8 cellular contexts compared by ENCODE assay signal in the genomic region with DNA sequence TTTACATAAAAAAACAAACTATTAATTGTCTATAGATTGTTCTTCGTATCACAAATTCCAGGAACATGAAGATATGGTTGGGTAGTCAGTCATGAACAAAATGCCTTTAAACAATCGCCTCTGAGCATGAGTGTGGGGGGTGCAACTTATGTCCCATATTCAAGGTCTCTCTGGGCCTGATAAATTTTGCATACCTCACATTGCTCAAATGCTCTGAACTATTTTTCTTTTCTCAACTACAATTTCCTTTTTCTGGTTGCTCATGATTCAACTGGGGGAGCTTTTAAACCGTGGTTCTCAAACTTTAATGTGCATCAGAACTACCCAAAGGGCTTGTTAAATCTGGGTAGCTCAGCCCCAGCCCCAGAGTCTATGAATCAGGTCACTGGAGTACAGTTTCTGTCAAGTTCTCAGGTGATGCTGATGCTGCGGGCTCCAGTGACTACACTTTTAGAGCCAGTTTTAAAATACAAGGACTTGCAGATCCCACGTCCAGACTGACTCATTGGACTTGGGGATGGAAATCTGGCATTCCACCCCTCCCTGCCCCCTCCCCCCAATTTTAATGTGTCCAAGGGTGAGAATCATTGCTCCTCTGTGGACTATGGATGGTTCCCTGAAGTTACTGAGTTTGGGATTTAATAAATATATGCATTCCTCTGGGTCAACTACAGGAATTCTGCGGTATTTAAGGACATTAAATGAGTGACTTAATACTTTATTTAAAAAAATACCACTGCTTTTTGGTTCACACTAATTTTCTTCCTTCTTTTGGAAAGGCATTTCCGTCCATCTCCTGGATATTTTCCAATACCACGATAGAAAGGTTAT. TPM values are rescaled to one million over a fixed set of nuclear protein-coding genes. Genes with fewer than 3 reads are reported as not detected.
DNase-seq lines count a peak whose midpoint lies in the region; ATAC-seq and TF ChIP-seq lines count a peak whose summit lies in the region.

No MANE protein-coding gene starts in this region.

- H3K27me3 Mint-ChIP-seq in activated naive CD8-positive, alpha-beta T cell treated with anti-CD3 and anti-CD28 coated beads for 36 hours = no peaks in the 10 kb centered on the region
- H3K27me3 Mint-ChIP-seq in immature natural killer cell (ENCODE audit: low read depth in 3 of 3) = peaks cover 3 to 10% (median 4%) of the 10 kb centered on the region in 3 donors

- CTCF ChIA-PET in SK-N-SH (lab: Yijun Ruan, JAX) = no interaction called here

- H3K4me3 ChIP-seq in SK-N-SH (ENCODE audit: low read depth in 2 of 2, low read length in 1 of 2) = peak overlapping the region; percentile 62 to 63; a peak in 2 of 4 replicates
- H3K4me3 ChIP-seq in subcutaneous abdominal adipose tissue (ENCODE audit: low read depth in 1 of 5, low read length in 5 of 5) = peak overlapping the region; percentile 74 to 87 (median 83)

- POLR2A ChIA-PET in SK-N-SH (lab: Yijun Ruan, JAX) = interaction anchor here (1.4 kb wide), 1 partner anchor 35 kb away, joined by 3 read pairs; no protein-coding TSS in a partner anchor

- no peak for DNase-seq in SK-N-SH
- DNase-seq in activated naive CD8-positive, alpha-beta T cell treated with anti-CD3 and anti-CD28 coated beads for 36 hours = no peak
- no peak for DNase-seq in immature natural killer cell
- DNase-seq in retina = no peak

- no peak overlapping the region for H3K27ac Mint-ChIP-seq in activated naive CD8-positive, alpha-beta T cell treated with anti-CD3 and anti-CD28 coated beads for 36 hours
- peak overlapping the region; percentile 60 to 82 (median 75) for H3K27ac Mint-ChIP-seq in immature natural killer cell

- TF ChIP-seq CTCF in SK-N-SH (IDR thresholded peaks at IDR 0.05) = no peak

- H3K9ac ChIP-seq in SK-N-SH (peak overlapping the region; percentile 82; the same call in 1 of the 2 replicates), subcutaneous abdominal adipose tissue (ENCODE audit: low read length in 5 of 5) (peak overlapping the region; percentile 87 to 98 (median 97))

- H3K36me3 ChIP-seq in SK-N-SH (replicated peaks in 1 of 2; ENCODE audit: control insufficient read depth in 1 of 2, insufficient read depth in 2 of 2, low read length in 1 of 2) (no peaks in the 10 kb centered on the region), subcutaneous abdominal adipose tissue (ENCODE audit: control insufficient read depth in 5 of 5, insufficient read depth in 5 of 5, low read length in 5 of 5) (no peaks in the 10 kb centered on the region)

- no peaks in the 10 kb centered on the region for H3K9me2 ChIP-seq in SK-N-SH

- H2AFZ ChIP-seq in SK-N-SH (ENCODE audit: low read depth) = peak overlapping the region; percentile 89; the same call in 1 of the 2 replicates

- H3K36me3 Mint-ChIP-seq in activated naive CD8-positive, alpha-beta T cell treated with anti-CD3 and anti-CD28 coated beads for 36 hours = peaks cover 17% of the 10 kb centered on the region
- no peaks in the 10 kb centered on the region for H3K36me3 Mint-ChIP-seq in immature natural killer cell

- H3K4me1 Mint-ChIP-seq in activated naive CD8-positive, alpha-beta T cell treated with anti-CD3 and anti-CD28 coated beads for 36 hours = peaks cover 41% of the 10 kb centered on the region
- peaks cover 23 to 30% of the 10 kb centered on the region in 2 donors for H3K4me1 Mint-ChIP-seq in immature natural killer cell

- H3K4me3 Mint-ChIP-seq in activated naive CD8-positive, alpha-beta T cell treated with anti-CD3 and anti-CD28 coated beads for 36 hours = peak overlapping the region; percentile 22
- peak overlapping the region; percentile 69 to 81 (median 70) for H3K4me3 Mint-ChIP-seq in immature natural killer cell

- H3K4me1 ChIP-seq in SK-N-SH (ENCODE audit: control insufficient read depth in 1 of 2, insufficient read depth in 2 of 2, low read depth in 1 of 2, low read length in 1 of 2) (peaks cover 16 to 19% of the 10 kb centered on the region in 2 experiments), subcutaneous abdominal adipose tissue (ENCODE audit: control insufficient read depth in 5 of 5, insufficient read depth in 5 of 5, low read length in 5 of 5) (peaks cover 2 to 47% (median 43%) of the 10 kb centered on the region in 5 donors)

- H3K4me2 ChIP-seq in SK-N-SH = peak overlapping the region; percentile 85

- H3K27me3 ChIP-seq in SK-N-SH (ENCODE audit: insufficient read depth) = no peaks in the 10 kb centered on the region
- H3K27me3 ChIP-seq in subcutaneous abdominal adipose tissue (ENCODE audit: control insufficient read depth in 5 of 5, insufficient read depth in 4 of 5, low read length in 5 of 5) = no peaks in the 10 kb centered on the region

- 0 out of 2 replicates have a peak, but pooled peaks cover 3% of the 10 kb centered on the region for H3K79me2 ChIP-seq in SK-N-SH (ENCODE audit: insufficient read depth)

- TF ChIP-seq RAD21 in SK-N-SH (IDR thresholded peaks at IDR 0.05; ENCODE audit: low read length) = no peak

- WGBS in SK-N-SH (ENCODE audit: low lambda C conversion rate) = 61% methylated on average over 8 of the region's 8 CpGs

- TF ChIP-seq EP300 in SK-N-SH (IDR thresholded peaks at IDR 0.05; ENCODE audit: borderline replicate concordance in 1 of 2, low read depth in 1 of 2, low read length in 1 of 2) = no peak

- H3K9me3 ChIP-seq in SK-N-SH (no peaks in the 10 kb centered on the region), subcutaneous abdominal adipose tissue (ENCODE audit: control insufficient read depth in 5 of 5, low read length in 5 of 5) (no peaks in the 10 kb centered on the region)

- H4K20me1 ChIP-seq in SK-N-SH (ENCODE audit: insufficient read depth) = no peaks in the 10 kb centered on the region

- no peaks in the 10 kb centered on the region for H3F3A ChIP-seq in SK-N-SH (replicated peaks; ENCODE audit: insufficient read depth)

- H3K9me3 Mint-ChIP-seq in activated naive CD8-positive, alpha-beta T cell treated with anti-CD3 and anti-CD28 coated beads for 36 hours = no peaks in the 10 kb centered on the region
- H3K9me3 Mint-ChIP-seq in immature natural killer cell = no peaks in the 10 kb centered on the region

- ATAC-seq in SK-N-SH treated with all-trans-retinoic acid at 6 μM for 48 hours (no peak), GM19035 (IDR thresholded peaks at IDR 0.05; ENCODE audit: unreplicated experiment) (no peak), GM19328 (IDR thresholded peaks at IDR 0.05; ENCODE audit: unreplicated experiment) (no peak)

- H3K27ac ChIP-seq in SK-N-SH (ENCODE audit: low read depth in 2 of 2, low read length in 1 of 2) (peak overlapping the region; percentile 68 to 87), subcutaneous abdominal adipose tissue (ENCODE audit: low read depth, low read length) (peak overlapping the region; percentile 98)

TF ChIP-seq in SK-N-SH, 30 proteins besides CTCF, POLR2A, EP300 and RAD21:
- 0 out of 2 replicates have a peak, but pooled peaks have one; percentile 7 for TF ChIP-seq MEF2A (IDR thresholded peaks at IDR 0.05; ENCODE audit: borderline replicate concordance, low read depth)
- TF ChIP-seq, protein P1, sequence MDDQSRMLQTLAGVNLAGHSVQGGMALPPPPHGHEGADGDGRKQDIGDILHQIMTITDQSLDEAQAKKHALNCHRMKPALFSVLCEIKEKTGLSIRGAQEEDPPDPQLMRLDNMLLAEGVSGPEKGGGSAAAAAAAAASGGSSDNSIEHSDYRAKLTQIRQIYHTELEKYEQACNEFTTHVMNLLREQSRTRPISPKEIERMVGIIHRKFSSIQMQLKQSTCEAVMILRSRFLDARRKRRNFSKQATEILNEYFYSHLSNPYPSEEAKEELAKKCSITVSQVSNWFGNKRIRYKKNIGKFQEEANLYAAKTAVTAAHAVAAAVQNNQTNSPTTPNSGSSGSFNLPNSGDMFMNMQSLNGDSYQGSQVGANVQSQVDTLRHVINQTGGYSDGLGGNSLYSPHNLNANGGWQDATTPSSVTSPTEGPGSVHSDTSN (IDR thresholded peaks at IDR 0.05) = no peak

TF ChIP-seq in SK-N-SH treated with all-trans-retinoic acid at 6 μM for 48 hours, 23 proteins besides CTCF, POLR2A, EP300 and RAD21 (continues in another document):
- TF ChIP-seq, protein P2, sequence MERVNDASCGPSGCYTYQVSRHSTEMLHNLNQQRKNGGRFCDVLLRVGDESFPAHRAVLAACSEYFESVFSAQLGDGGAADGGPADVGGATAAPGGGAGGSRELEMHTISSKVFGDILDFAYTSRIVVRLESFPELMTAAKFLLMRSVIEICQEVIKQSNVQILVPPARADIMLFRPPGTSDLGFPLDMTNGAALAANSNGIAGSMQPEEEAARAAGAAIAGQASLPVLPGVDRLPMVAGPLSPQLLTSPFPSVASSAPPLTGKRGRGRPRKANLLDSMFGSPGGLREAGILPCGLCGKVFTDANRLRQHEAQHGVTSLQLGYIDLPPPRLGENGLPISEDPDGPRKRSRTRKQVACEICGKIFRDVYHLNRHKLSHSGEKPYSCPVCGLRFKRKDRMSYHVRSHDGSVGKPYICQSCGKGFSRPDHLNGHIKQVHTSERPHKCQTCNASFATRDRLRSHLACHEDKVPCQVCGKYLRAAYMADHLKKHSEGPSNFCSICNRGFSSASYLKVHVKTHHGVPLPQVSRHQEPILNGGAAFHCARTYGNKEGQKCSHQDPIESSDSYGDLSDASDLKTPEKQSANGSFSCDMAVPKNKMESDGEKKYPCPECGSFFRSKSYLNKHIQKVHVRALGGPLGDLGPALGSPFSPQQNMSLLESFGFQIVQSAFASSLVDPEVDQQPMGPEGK (CRISPR knock-in tag; IDR thresholded peaks at IDR 0.05; ENCODE audit: borderline replicate concordance) = no peak
- no peak for TF ChIP-seq RARB (CRISPR knock-in tag; IDR thresholded peaks at IDR 0.05)
- TF ChIP-seq, protein P3, sequence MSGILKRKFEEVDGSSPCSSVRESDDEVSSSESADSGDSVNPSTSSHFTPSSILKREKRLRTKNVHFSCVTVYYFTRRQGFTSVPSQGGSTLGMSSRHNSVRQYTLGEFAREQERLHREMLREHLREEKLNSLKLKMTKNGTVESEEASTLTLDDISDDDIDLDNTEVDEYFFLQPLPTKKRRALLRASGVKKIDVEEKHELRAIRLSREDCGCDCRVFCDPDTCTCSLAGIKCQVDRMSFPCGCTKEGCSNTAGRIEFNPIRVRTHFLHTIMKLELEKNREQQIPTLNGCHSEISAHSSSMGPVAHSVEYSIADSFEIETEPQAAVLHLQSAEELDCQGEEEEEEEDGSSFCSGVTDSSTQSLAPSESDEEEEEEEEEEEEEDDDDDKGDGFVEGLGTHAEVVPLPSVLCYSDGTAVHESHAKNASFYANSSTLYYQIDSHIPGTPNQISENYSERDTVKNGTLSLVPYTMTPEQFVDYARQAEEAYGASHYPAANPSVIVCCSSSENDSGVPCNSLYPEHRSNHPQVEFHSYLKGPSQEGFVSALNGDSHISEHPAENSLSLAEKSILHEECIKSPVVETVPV (CRISPR knock-in tag; IDR thresholded peaks at IDR 0.05) = no peak
- TF ChIP-seq ZNF565 (CRISPR knock-in tag; conservative IDR thresholded peaks at IDR 0.05; ENCODE audit: low read depth) = no peak
- no peak for TF ChIP-seq ZFP30 (CRISPR knock-in tag; IDR thresholded peaks at IDR 0.05)
- no peak for TF ChIP-seq ZNF8 (CRISPR knock-in tag; IDR thresholded peaks at IDR 0.05)
- no peak for TF ChIP-seq CSDC2 (CRISPR knock-in tag; IDR thresholded peaks at IDR 0.05)

RNA-seq across cellular contexts. Expression of a gene that starts 1.5 kb away (rescaled TPM):
- polyA plus RNA-seq in SK-N-SH (2012; rRNA removed) (4.8 and 5.3 TPM in 2 replicates), immature natural killer cell (10 to 100 TPM in 1 of 3 donors, 1 to 10 TPM in 2; 5.6 to 13.3 (median 6.5) TPM)
- 5.4 and 6.0 TPM in 2 replicates for polyA plus RNA-seq in SK-N-SH (2012; cell fraction: cytosol; rRNA removed)
- polyA plus RNA-seq in SK-N-SH (2012; cell fraction: nucleus; rRNA removed) = 3.0 and 5.8 TPM in 2 replicates
- total RNA-seq in activated naive CD8-positive, alpha-beta T cell treated with anti-CD3 and anti-CD28 coated beads for 36 hours = 10 to 100 TPM; 41.2 to 46.2 TPM
